In genomic region chr12:2796187-2796663, GRCh38 we compare ENCODE assay signal across 9 cellular contexts. TPM values are rescaled to one million over a fixed set of nuclear protein-coding genes. Genes with fewer than 3 reads are reported as not detected.
DNase-seq lines count a peak whose midpoint lies in the region; ATAC-seq and TF ChIP-seq lines count a peak whose summit lies in the region.
"Had no signal": no experiment of that assay in that cellular context is flagged by ENCODE, and none has a peak within 500 bp of the region (broad histone marks: within the 10 kb centered on the region; RNA-seq: fewer than 3 reads in every experiment).

No MANE protein-coding gene starts in this region.

- TF ChIP-seq CTCF in fibroblast of mammary gland (conservative IDR thresholded peaks at IDR 0.05; ENCODE audit: control insufficient read depth, insufficient read depth, low read depth, low read length) (no peak), prostate gland (IDR thresholded peaks at IDR 0.05) (peak in 3 of 4 experiments; percentile 5 to 21 (median 12))

- no peak for TF ChIP-seq POLR2A in prostate gland (IDR thresholded peaks at IDR 0.05)

- no peaks in the 10 kb centered on the region for H3K9me3 Mint-ChIP-seq in activated naive CD4-positive, alpha-beta T cell treated with anti-CD3 and anti-CD28 coated beads for 36 hours

- peak overlapping the region; percentile 73 for H3K27ac Mint-ChIP-seq in activated naive CD4-positive, alpha-beta T cell treated with anti-CD3 and anti-CD28 coated beads for 36 hours

- CTCF ChIA-PET in activated naive CD4-positive, alpha-beta T cell treated with anti-CD3 and anti-CD28 coated beads for 36 hours (lab: Charles Lee) = interaction anchor here (0.9 to 1.4 kb wide), 6 partner anchors 11 to 114 kb away, joined by 3 to 5 read pairs (median 3); no protein-coding TSS in a partner anchor

- H3K36me3 ChIP-seq in SK-N-MC (ENCODE audit: insufficient read depth, low read length) (peaks cover 51% of the 10 kb centered on the region), prostate gland (peaks cover 0 to 10% of the 10 kb centered on the region in 2 donors)

- H3K27me3 ChIP-seq in prostate gland (replicated peaks; ENCODE audit: insufficient read depth) = no peaks in the 10 kb centered on the region

- H3K4me3 ChIP-seq in SK-N-MC (peak overlapping the region; percentile 92), fibroblast of mammary gland (ENCODE audit: control insufficient read depth, low read depth, low read length) (peak overlapping the region; percentile 82), prostate gland (peak overlapping the region; percentile 77 to 83)

- H3K27me3 Mint-ChIP-seq in activated naive CD4-positive, alpha-beta T cell treated with anti-CD3 and anti-CD28 coated beads for 36 hours (ENCODE audit: low read depth) = no peaks in the 10 kb centered on the region

- peaks cover 14% of the 10 kb centered on the region for H3K4me1 ChIP-seq in prostate gland (replicated peaks)

- peaks cover 41% of the 10 kb centered on the region for H3K36me3 Mint-ChIP-seq in activated naive CD4-positive, alpha-beta T cell treated with anti-CD3 and anti-CD28 coated beads for 36 hours (ENCODE audit: low read depth)

- H3K4me1 Mint-ChIP-seq in activated naive CD4-positive, alpha-beta T cell treated with anti-CD3 and anti-CD28 coated beads for 36 hours (ENCODE audit: low read depth) = peaks cover 30% of the 10 kb centered on the region

- WGBS in prostate gland = 6% methylated on average over 14 of the region's 14 CpGs

- H3K9me3 ChIP-seq in SK-N-MC (ENCODE audit: low read depth, low read length) (no peaks in the 10 kb centered on the region), prostate gland (no peaks in the 10 kb centered on the region)

- peak overlapping the region; percentile 67 for H3K9ac ChIP-seq in SK-N-MC (ENCODE audit: insufficient read length)

- DNase-seq in activated naive CD4-positive, alpha-beta T cell treated with anti-CD3 and anti-CD28 coated beads for 36 hours = no peak
- DNase-seq in activated naive CD4-positive, alpha-beta T cell treated with Interleukin-2 at 50 U/mL for 16 hours = no peak
- no peak for DNase-seq in SK-N-MC (ENCODE audit: low read depth, low spot score)
- no peak for DNase-seq in fibroblast of mammary gland (ENCODE audit: low read depth)
- DNase-seq in prostate gland (ENCODE audit: low spot score) = peak; percentile 31
- no peak for DNase-seq in stimulated activated naive CD4-positive, alpha-beta T cell (lab: John Stamatoyannopoulos, UW)
- DNase-seq in amniotic stem cell (lab: John Stamatoyannopoulos, UW) = no peak

- intact Hi-C loops in activated naive CD4-positive, alpha-beta T cell treated with anti-CD3 and anti-CD28 coated beads for 36 hours (cut with micrococcal nuclease) = loop anchor here (5.0 to 10.0 kb wide), 2 partner anchors 81 to 1101 kb away; partner anchors contain the start of genes ADIPOR2, FOXM1 and RHNO1
- intact Hi-C loops in prostate gland (cut with DNase I) = no loop called here

- no peak for ATAC-seq in GM19397 (IDR thresholded peaks at IDR 0.05; ENCODE audit: unreplicated experiment)

- H3K4me3 Mint-ChIP-seq in activated naive CD4-positive, alpha-beta T cell treated with anti-CD3 and anti-CD28 coated beads for 36 hours = peak overlapping the region; percentile 88

- H3K27ac ChIP-seq in SK-N-MC (0 out of 2 replicates have a peak overlapping the region, but pooled peaks have one; percentile 4), prostate gland (peak overlapping the region; percentile 87 to 92)

RNA-seq across cellular contexts. Expression of gene FKBP4, which starts 1.5 kb away (rescaled TPM):
- 100 to 1,000 TPM; 139 TPM for total RNA-seq in activated naive CD4-positive, alpha-beta T cell treated with anti-CD3 and anti-CD28 coated beads for 36 hours
- 10 to 100 TPM; 55.2 to 87.0 TPM for total RNA-seq in prostate gland

RNA-seq across cellular contexts. Expression of gene ITFG2, which starts 16.2 kb away (rescaled TPM):
- 10 to 100 TPM; 27.5 to 30.5 TPM for total RNA-seq in activated naive CD4-positive, alpha-beta T cell treated with anti-CD3 and anti-CD28 coated beads for 36 hours
- total RNA-seq in prostate gland = 10 to 100 TPM; 41.5 to 46.5 TPM

RNA-seq across cellular contexts. Expression of gene NRIP2, which starts 38.6 kb away (rescaled TPM):
- total RNA-seq in activated naive CD4-positive, alpha-beta T cell treated with anti-CD3 and anti-CD28 coated beads for 36 hours = not detected
- total RNA-seq in prostate gland = 1 to 10 TPM in 1 of 2 donors, under 1 TPM in 1; 0.18 to 8.7 TPM
- total RNA-seq: glomerular endothelial cell had no signal
